Comparison of ENCODE assay signal across 34 cellular contexts in the genomic region with DNA sequence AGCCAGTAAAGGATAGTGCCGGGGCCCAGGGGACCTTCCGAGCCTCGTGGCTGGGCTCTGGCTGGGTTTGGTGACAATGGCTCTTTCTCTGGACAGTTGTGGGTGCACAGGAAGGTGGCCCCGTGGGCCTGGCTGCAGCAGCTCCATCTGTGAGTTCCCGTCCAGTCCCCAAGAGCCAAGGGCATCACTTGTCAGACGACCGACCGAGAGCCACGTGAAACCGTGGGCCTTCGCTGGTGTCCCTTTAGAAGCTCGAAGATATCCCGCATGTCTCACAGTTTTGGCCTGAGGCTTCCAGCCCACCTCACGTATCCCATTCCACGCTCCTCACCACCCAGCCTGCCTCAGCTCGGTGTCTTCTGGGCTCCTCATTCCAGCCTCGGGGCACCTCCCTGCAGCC. TPM values are rescaled to one million over a fixed set of nuclear protein-coding genes. Genes with fewer than 3 reads are reported as not detected.
"Had no signal": no experiment of that assay in that cellular context is flagged by ENCODE, and none has a peak within 500 bp of the region (broad histone marks: within the 10 kb centered on the region; RNA-seq: fewer than 3 reads in every experiment).

No MANE protein-coding gene starts in this region.

- H3K9me3 ChIP-seq: esophagus muscularis mucosa, gastrocnemius medialis had no signal

- H3K4me3 ChIP-seq: coronary artery, esophagus muscularis mucosa, gastrocnemius medialis had no signal

- DNase-seq: activated CD4-positive, alpha-beta memory T cell treated with anti-CD3 and anti-CD28 coated beads for 36 hours; activated CD4-positive, alpha-beta T cell treated with anti-CD3 and anti-CD28 coated beads for 36 hours; activated CD4-positive, alpha-beta T cell treated with anti-CD3 and anti-CD28 coated beads, Interleukin-2, amount 10 ng/mL, durations not matched to agents 24 days and 14 days; activated CD4-positive, CD25-positive, alpha-beta regulatory T cell; activated CD4-positive, CD25-positive, alpha-beta regulatory T cell treated with anti-CD3 and anti-CD28 coated beads, Interleukin-2, amount 50 U/mL, for 72 hours; activated CD8-positive, alpha-beta memory T cell treated with anti-CD3 and anti-CD28 coated beads, Interleukin-2, amount 10 ng/mL, durations not matched to agents 7 days and 5 days; activated CD8-positive, alpha-beta memory T cell treated with anti-CD3 and anti-CD28 coated beads, Interleukin-2, amount 50 U/mL, for 4 hours; activated CD8-positive, alpha-beta T cell treated with anti-CD3 and anti-CD28 coated beads, Interleukin-2, amount 10 ng/mL, durations not matched to agents 7 days and 5 days; activated effector memory CD4-positive, alpha-beta T cell treated with anti-CD3 and anti-CD28 coated beads, Interleukin-2, amount 50 U/mL, for 16 hours; activated naive CD4-positive, alpha-beta T cell treated with anti-CD3 and anti-CD28 coated beads, Interleukin-2, amount 10 ng/mL, durations not matched to agents 7 days and 5 days; activated T-cell treated with anti-CD3 and anti-CD28 coated beads, Interleukin-2, amount 50 U/mL, for 1 hour; activated T-cell treated with anti-CD3 and anti-CD28 coated beads, Interleukin-2, amount 50 U/mL, for 48 hours; amniotic stem cell; anterior cingulate cortex; brain microvascular endothelial cell; dermis blood vessel endothelial cell; effector CD4-positive, alpha-beta T cell; effector memory CD8-positive, alpha-beta T cell; erythroblast; foreskin keratinocyte; gastrocnemius medialis; glutamatergic neuron; T-helper 2 cell had no signal

- H3K27me3 ChIP-seq: brain microvascular endothelial cell, esophagus muscularis mucosa, foreskin keratinocyte, gastrocnemius medialis had no signal

- H3K27ac Mint-ChIP-seq: activated CD4-positive, alpha-beta memory T cell treated with anti-CD3 and anti-CD28 coated beads for 36 hours; activated CD4-positive, alpha-beta T cell treated with anti-CD3 and anti-CD28 coated beads for 36 hours; activated CD4-positive, alpha-beta T cell treated with anti-CD3 and anti-CD28 coated beads, Interleukin-2, amount 10 ng/mL, durations not matched to agents 24 days and 14 days; activated CD8-positive, alpha-beta memory T cell treated with anti-CD3 and anti-CD28 coated beads, Interleukin-2, amount 10 ng/mL, durations not matched to agents 7 days and 5 days; activated CD8-positive, alpha-beta T cell treated with anti-CD3 and anti-CD28 coated beads, Interleukin-2, amount 10 ng/mL, durations not matched to agents 7 days and 5 days; activated naive CD4-positive, alpha-beta T cell treated with anti-CD3 and anti-CD28 coated beads, Interleukin-2, amount 10 ng/mL, durations not matched to agents 7 days and 5 days; activated naive CD8-positive, alpha-beta T cell; activated T-helper 1 cell treated with anti-CD3 and anti-CD28 coated beads, Interleukin-12 subunit alpha, Interleukin-12 subunit beta, Interleukin-2, Interleukin-4 antibody, amounts not matched to agents 30 ng/mL and 10 ng/mL and 1 ng/mL, durations not matched to agents 14 hours and 24 hours and 36 hours; activated T-helper 2 cell treated with anti-CD3 and anti-CD28 coated beads, Interferon-gamma antibody, Interleukin-2, Interleukin-4, amounts not matched to agents 10 μg/mL and 5 μg/mL and 100 μg/mL, durations not matched to agents 14 hours and 24 hours and 36 hours; effector memory CD8-positive, alpha-beta T cell had no signal

- ATAC-seq: activated CD4-positive, alpha-beta T cell treated with anti-CD3 and anti-CD28 coated beads for 36 hours; activated CD8-positive, alpha-beta memory T cell treated with anti-CD3 and anti-CD28 coated beads, Interleukin-2, amount 10 ng/mL, durations not matched to agents 7 days and 5 days; activated CD8-positive, alpha-beta T cell treated with anti-CD3 and anti-CD28 coated beads, Interleukin-2, amount 10 ng/mL, durations not matched to agents 7 days and 5 days; effector memory CD8-positive, alpha-beta T cell; foreskin keratinocyte; gastrocnemius medialis had no signal

- H3K27ac ChIP-seq: brain microvascular endothelial cell, coronary artery, esophagus muscularis mucosa, foreskin keratinocyte, gastrocnemius medialis had no signal

- H3K9me3 Mint-ChIP-seq: activated CD4-positive, alpha-beta memory T cell treated with anti-CD3 and anti-CD28 coated beads for 36 hours; activated CD4-positive, alpha-beta T cell treated with anti-CD3 and anti-CD28 coated beads, Interleukin-2, amount 10 ng/mL, durations not matched to agents 24 days and 14 days; activated naive CD4-positive, alpha-beta T cell treated with anti-CD3 and anti-CD28 coated beads, Interleukin-2, amount 10 ng/mL, durations not matched to agents 7 days and 5 days; activated T-helper 1 cell treated with anti-CD3 and anti-CD28 coated beads, Interleukin-12 subunit alpha, Interleukin-12 subunit beta, Interleukin-2, Interleukin-4 antibody, amounts not matched to agents 30 ng/mL and 10 ng/mL and 1 ng/mL, durations not matched to agents 14 hours and 24 hours and 36 hours; activated T-helper 2 cell treated with anti-CD3 and anti-CD28 coated beads, Interferon-gamma antibody, Interleukin-2, Interleukin-4, amounts not matched to agents 10 μg/mL and 5 μg/mL and 100 μg/mL, durations not matched to agents 14 hours and 24 hours and 36 hours; central memory CD8-positive, alpha-beta T cell; effector memory CD8-positive, alpha-beta T cell had no signal

- H3K4me3 Mint-ChIP-seq: activated CD4-positive, alpha-beta memory T cell treated with anti-CD3 and anti-CD28 coated beads for 36 hours; activated CD4-positive, alpha-beta T cell treated with anti-CD3 and anti-CD28 coated beads for 36 hours; activated CD4-positive, alpha-beta T cell treated with anti-CD3 and anti-CD28 coated beads, Interleukin-2, amount 10 ng/mL, durations not matched to agents 24 days and 14 days; activated CD8-positive, alpha-beta memory T cell treated with anti-CD3 and anti-CD28 coated beads, Interleukin-2, amount 10 ng/mL, durations not matched to agents 7 days and 5 days; activated CD8-positive, alpha-beta T cell treated with anti-CD3 and anti-CD28 coated beads, Interleukin-2, amount 10 ng/mL, durations not matched to agents 7 days and 5 days; activated naive CD4-positive, alpha-beta T cell treated with anti-CD3 and anti-CD28 coated beads, Interleukin-2, amount 10 ng/mL, durations not matched to agents 7 days and 5 days; activated naive CD8-positive, alpha-beta T cell; activated T-helper 1 cell treated with anti-CD3 and anti-CD28 coated beads, Interleukin-12 subunit alpha, Interleukin-12 subunit beta, Interleukin-2, Interleukin-4 antibody, amounts not matched to agents 30 ng/mL and 10 ng/mL and 1 ng/mL, durations not matched to agents 14 hours and 24 hours and 36 hours; central memory CD8-positive, alpha-beta T cell; effector memory CD8-positive, alpha-beta T cell had no signal

- H3K36me3 Mint-ChIP-seq: activated CD4-positive, alpha-beta memory T cell treated with anti-CD3 and anti-CD28 coated beads for 36 hours; activated CD8-positive, alpha-beta memory T cell treated with anti-CD3 and anti-CD28 coated beads, Interleukin-2, amount 10 ng/mL, durations not matched to agents 7 days and 5 days; activated naive CD4-positive, alpha-beta T cell treated with anti-CD3 and anti-CD28 coated beads, Interleukin-2, amount 10 ng/mL, durations not matched to agents 7 days and 5 days; activated naive CD8-positive, alpha-beta T cell had no signal

- H3K27me3 Mint-ChIP-seq: activated CD4-positive, alpha-beta memory T cell treated with anti-CD3 and anti-CD28 coated beads for 36 hours; activated CD4-positive, alpha-beta T cell treated with anti-CD3 and anti-CD28 coated beads for 36 hours; activated CD8-positive, alpha-beta memory T cell treated with anti-CD3 and anti-CD28 coated beads, Interleukin-2, amount 10 ng/mL, durations not matched to agents 7 days and 5 days; activated naive CD8-positive, alpha-beta T cell; central memory CD8-positive, alpha-beta T cell had no signal

- H3K4me1 Mint-ChIP-seq: activated CD4-positive, alpha-beta T cell treated with anti-CD3 and anti-CD28 coated beads for 36 hours; activated CD4-positive, alpha-beta T cell treated with anti-CD3 and anti-CD28 coated beads, Interleukin-2, amount 10 ng/mL, durations not matched to agents 24 days and 14 days; activated CD8-positive, alpha-beta memory T cell treated with anti-CD3 and anti-CD28 coated beads, Interleukin-2, amount 10 ng/mL, durations not matched to agents 7 days and 5 days; activated naive CD4-positive, alpha-beta T cell treated with anti-CD3 and anti-CD28 coated beads, Interleukin-2, amount 10 ng/mL, durations not matched to agents 7 days and 5 days; central memory CD8-positive, alpha-beta T cell had no signal

- FAIRE-seq: astrocyte, bronchial epithelial cell had no signal

- H3K36me3 ChIP-seq: brain microvascular endothelial cell, esophagus muscularis mucosa, gastrocnemius medialis had no signal

RNA-seq across cellular contexts. Expression of a gene that starts 27.2 kb away (rescaled TPM):
- total RNA-seq: activated CD4-positive, alpha-beta memory T cell treated with anti-CD3 and anti-CD28 coated beads for 36 hours; activated CD4-positive, alpha-beta T cell treated with anti-CD3 and anti-CD28 coated beads for 36 hours; activated CD4-positive, alpha-beta T cell treated with anti-CD3 and anti-CD28 coated beads, Interleukin-2, amount 10 ng/mL, durations not matched to agents 24 days and 14 days; activated CD8-positive, alpha-beta memory T cell treated with anti-CD3 and anti-CD28 coated beads for 36 hours; activated CD8-positive, alpha-beta T cell treated with anti-CD3 and anti-CD28 coated beads, Interleukin-2, amount 10 ng/mL, durations not matched to agents 7 days and 5 days; activated T-helper 1 cell treated with anti-CD3 and anti-CD28 coated beads, Interleukin-12 subunit alpha, Interleukin-12 subunit beta, Interleukin-2, Interleukin-4 antibody, amounts not matched to agents 30 ng/mL and 10 ng/mL and 1 ng/mL, durations not matched to agents 14 hours and 24 hours and 36 hours; activated T-helper 2 cell treated with anti-CD3 and anti-CD28 coated beads, Interferon-gamma antibody, Interleukin-2, Interleukin-4, amounts not matched to agents 10 μg/mL and 5 μg/mL and 100 μg/mL, durations not matched to agents 14 hours and 24 hours and 36 hours; astrocyte; bronchial epithelial cell; cardiac septum; dermis blood vessel endothelial cell; foreskin keratinocyte had no signal
- polyA plus RNA-seq: adipose tissue, foreskin keratinocyte had no signal
